ENCODE assay signal across 24 cellular contexts in the genomic region with DNA sequence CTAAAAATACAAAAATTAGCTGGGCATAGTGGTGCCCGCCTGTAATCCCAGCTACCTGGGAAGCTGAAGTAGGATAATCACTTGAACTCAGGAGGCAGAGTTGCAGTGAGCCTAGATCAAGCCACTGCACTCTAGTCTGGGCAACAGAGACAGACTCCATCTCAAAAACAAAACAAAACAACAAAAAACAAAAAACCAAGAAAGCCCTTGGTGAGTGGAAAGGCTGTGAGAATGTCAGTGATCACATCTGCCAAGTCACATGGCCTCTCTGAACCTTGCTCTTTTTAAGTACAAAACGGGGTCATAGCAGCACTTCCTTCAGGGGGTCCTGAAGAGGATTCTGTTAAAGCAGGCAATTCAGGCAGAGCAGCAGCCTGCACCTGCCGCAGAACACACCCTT. TPM values are rescaled to one million over a fixed set of nuclear protein-coding genes. Genes with fewer than 3 reads are reported as not detected.
"Had no signal": no experiment of that assay in that cellular context is flagged by ENCODE, and none has a peak within 500 bp of the region (broad histone marks: within the 10 kb centered on the region; RNA-seq: fewer than 3 reads in every experiment).

No MANE protein-coding gene starts in this region.

- FAIRE-seq: bronchial epithelial cell had no signal

- DNase-seq: activated CD4-positive, alpha-beta T cell treated with anti-CD3 and anti-CD28 coated beads for 1 hour; activated CD4-positive, alpha-beta T cell treated with anti-CD3 and anti-CD28 coated beads, Interleukin-2, amount 50 U/mL, for 1 hour; activated CD4-positive, alpha-beta T cell treated with anti-CD3 and anti-CD28 coated beads, Interleukin-2, amount 50 U/mL, for 4 hours; activated CD4-positive, CD25-positive, alpha-beta regulatory T cell; activated CD8-positive, alpha-beta memory T cell treated with anti-CD3 and anti-CD28 coated beads, Interleukin-2, amount 50 U/mL, for 4 hours; activated effector memory CD4-positive, alpha-beta T cell treated with Interleukin-2 at 50 U/mL for 16 hours; activated gamma-delta T cell; activated naive CD4-positive, alpha-beta T cell treated with Interleukin-2 at 50 U/mL for 16 hours; activated naive CD8-positive, alpha-beta T cell treated with anti-CD3 and anti-CD28 coated beads, Interleukin-2, amount 10 ng/mL, durations not matched to agents 7 days and 5 days; activated naive CD8-positive, alpha-beta T cell treated with anti-CD3 and anti-CD28 coated beads, Interleukin-2, amount 50 U/mL, for 24 hours; activated T-cell treated with anti-CD3 and anti-CD28 coated beads for 4 hours; activated T-cell treated with anti-CD3 and anti-CD28 coated beads, Interleukin-2, amount 50 U/mL, for 1 hour; activated T-cell treated with anti-CD3 and anti-CD28 coated beads, Interleukin-2, amount 50 U/mL, for 4 hours; cerebellar nuclear complex; T-cell; T-helper 17 cell had no signal

- H3K4me3 ChIP-seq: ascending aorta, cardiac muscle cell had no signal

- H3K9me3 ChIP-seq: ascending aorta had no signal

- H3K27ac ChIP-seq: cardiac muscle cell, WERI-Rb-1 had no signal

- H3K36me3 ChIP-seq: ascending aorta, cardiac muscle cell had no signal

- ATAC-seq: activated CD4-positive, CD25-positive, alpha-beta regulatory T cell treated with anti-CD3 and anti-CD28 coated beads, Interleukin-2, amount 50 U/mL, for 24 hours; activated T-cell treated with anti-CD3 and anti-CD28 coated beads, Interleukin-2, amount 50 U/mL, for 4 hours; activated T-cell treated with anti-CD3 and anti-CD28 coated beads, Interleukin-2, amount 50 U/mL, for 72 hours; T-cell; T-helper 17 cell had no signal

- H3K27me3 ChIP-seq: ascending aorta, cardiac muscle cell had no signal

RNA-seq across cellular contexts. Expression of a gene that starts 37.4 kb away (rescaled TPM):
- total RNA-seq: activated CD4-positive, alpha-beta T cell treated with anti-CD3 and anti-CD28 coated beads, Interleukin-2, amount 10 ng/mL, durations not matched to agents 24 days and 14 days; ascending aorta; bronchial epithelial cell; cardiac muscle cell; T-helper 17 cell; T-helper 2 cell treated with Interferon-gamma antibody and Interleukin-4, amounts not matched to agents 100 ng/mL and 5 ng/mL, for 36 hours had no signal

RNA-seq across cellular contexts. Expression of a gene that starts 42.0 kb away (rescaled TPM):
- total RNA-seq: T-helper 17 cell had no signal
